11 cellular contexts compared by ENCODE assay signal in genomic region chr3:145900056-145900829, GRCh38.
A peak's percentile ranks its signal among the peaks of the same experiment; 100 is the strongest.
DNase-seq lines count a peak whose midpoint lies in the region; ATAC-seq and TF ChIP-seq lines count a peak whose summit lies in the region.
"Had no signal": no experiment of that assay in that cellular context is flagged by ENCODE, and none has a peak within 500 bp of the region (broad histone marks: within the 10 kb centered on the region; RNA-seq: fewer than 3 reads in every experiment).

No MANE protein-coding gene starts in this region.

- peak overlapping the region; percentile 13 for H3K27ac Mint-ChIP-seq in mesothelial cell of epicardium
- H3K27ac Mint-ChIP-seq in activated T-helper 17 cell treated with anti-CD3 and anti-CD28 coated beads, Interleukin-2, amount 50 U/mL, for 72 hours = no peak overlapping the region
- H3K27ac Mint-ChIP-seq: stimulated activated naive CD8-positive, alpha-beta T cell treated with anti-CD3 and anti-CD28 coated beads, Interleukin-15, Interleukin-2, amounts not matched to agents 100 ng/mL and 50 ng/mL, for 24 hours had no signal

- H3K4me1 ChIP-seq in suprapubic skin (no peaks in the 10 kb centered on the region), mammary epithelial cell (ENCODE audit: insufficient read depth, low read length) (no peaks in the 10 kb centered on the region)

- TF ChIP-seq EP300 in suprapubic skin (IDR thresholded peaks at IDR 0.05) = no peak

- no peak for TF ChIP-seq CTCF in mesothelial cell of epicardium (IDR thresholded peaks at IDR 0.05; ENCODE audit: unreplicated experiment)
- TF ChIP-seq CTCF in suprapubic skin (IDR thresholded peaks at IDR 0.05) = no peak
- no peak for TF ChIP-seq CTCF in mammary epithelial cell (conservative IDR thresholded peaks at IDR 0.05 in 1 of 2, IDR thresholded peaks at IDR 0.05 in 1 of 2; ENCODE audit: extremely low read depth in 1 of 2, insufficient read depth in 1 of 2, low read depth in 1 of 2, low read length in 2 of 2)

- no peaks in the 10 kb centered on the region for H3K36me3 Mint-ChIP-seq in mesothelial cell of epicardium
- no peaks in the 10 kb centered on the region for H3K36me3 Mint-ChIP-seq in activated T-helper 17 cell treated with anti-CD3 and anti-CD28 coated beads, Interleukin-2, amount 50 U/mL, for 72 hours (ENCODE audit: low read depth)

- H3K79me2 ChIP-seq in mammary epithelial cell (ENCODE audit: insufficient read depth, low read length) = no peaks in the 10 kb centered on the region

- H3K27me3 ChIP-seq in suprapubic skin = no peaks in the 10 kb centered on the region
- H3K27me3 ChIP-seq in mammary epithelial cell (ENCODE audit: insufficient read depth, low read length) = peaks cover 3% of the 10 kb centered on the region

- no peaks in the 10 kb centered on the region for H3K27me3 Mint-ChIP-seq in mesothelial cell of epicardium (ENCODE audit: low read depth)
- no peaks in the 10 kb centered on the region for H3K27me3 Mint-ChIP-seq in activated T-helper 17 cell treated with anti-CD3 and anti-CD28 coated beads, Interleukin-2, amount 50 U/mL, for 72 hours
- H3K27me3 Mint-ChIP-seq: stimulated activated naive CD8-positive, alpha-beta T cell treated with anti-CD3 and anti-CD28 coated beads, Interleukin-15, Interleukin-2, amounts not matched to agents 100 ng/mL and 50 ng/mL, for 24 hours had no signal

- no TSS peak for BruUV-seq in mammary epithelial cell (replicated peaks; lab: Mats Ljungman, UMichigan)

- H3K4me2 ChIP-seq in mammary epithelial cell (ENCODE audit: insufficient read depth, low read depth, low read length) = no peak overlapping the region

- TF ChIP-seq POLR2A in suprapubic skin (IDR thresholded peaks at IDR 0.05) = no peak

- ATAC-seq in GM19035 (IDR thresholded peaks at IDR 0.05; ENCODE audit: unreplicated experiment) = peak; percentile 72
- ATAC-seq in HG02571 (IDR thresholded peaks at IDR 0.05; ENCODE audit: unreplicated experiment) = peak; percentile 71
- ATAC-seq in HG03280 (IDR thresholded peaks at IDR 0.05; ENCODE audit: unreplicated experiment) = peak; percentile 73
- ATAC-seq in activated T-helper 17 cell treated with anti-CD3 and anti-CD28 coated beads, Interleukin-2, amount 50 U/mL, for 72 hours (replicated peaks) = no peak

- no peak overlapping the region for H3K9ac ChIP-seq in mammary epithelial cell (ENCODE audit: insufficient read depth, low read length)

- DNase-seq in mesothelial cell of epicardium (ENCODE audit: low spot score in 2 of 2, unreplicated experiment in 2 of 2) (no peak), suprapubic skin (ENCODE audit: low spot score in 2 of 2) (no peak), mammary epithelial cell (no peak), OCI-M1 (lab: John Stamatoyannopoulos, UW) (no peak)
- DNase-seq: activated gamma-delta T cell, SHP77 treated with DMSO at 0.1 percent for 48 hours had no signal

- dilution Hi-C loops in mammary epithelial cell (cut with HindIII; ENCODE audit: low sequenced_read_pairs) = no loop called here

- no peaks in the 10 kb centered on the region for H3K36me3 ChIP-seq in suprapubic skin
- H3K36me3 ChIP-seq in mammary epithelial cell (ENCODE audit: insufficient read depth, low read length) = no peaks in the 10 kb centered on the region

- H3K9me3 Mint-ChIP-seq in mesothelial cell of epicardium = no peaks in the 10 kb centered on the region
- peaks cover 8% of the 10 kb centered on the region for H3K9me3 Mint-ChIP-seq in activated T-helper 17 cell treated with anti-CD3 and anti-CD28 coated beads, Interleukin-2, amount 50 U/mL, for 72 hours
- H3K9me3 Mint-ChIP-seq: stimulated activated naive CD8-positive, alpha-beta T cell treated with anti-CD3 and anti-CD28 coated beads, Interleukin-15, Interleukin-2, amounts not matched to agents 100 ng/mL and 50 ng/mL, for 24 hours had no signal

- H3K27ac ChIP-seq in suprapubic skin = no peak overlapping the region
- no peak overlapping the region for H3K27ac ChIP-seq in mammary epithelial cell (ENCODE audit: insufficient read depth, low read depth, low read length)

- no peak overlapping the region for H3K4me3 ChIP-seq in suprapubic skin
- H3K4me3 ChIP-seq in mammary epithelial cell (replicated peaks in 1 of 3; ENCODE audit: insufficient read depth in 1 of 3, low read depth in 2 of 3, low read length in 3 of 3) = no peak overlapping the region

- peaks cover 16% of the 10 kb centered on the region for H3K4me1 Mint-ChIP-seq in mesothelial cell of epicardium
- H3K4me1 Mint-ChIP-seq in activated T-helper 17 cell treated with anti-CD3 and anti-CD28 coated beads, Interleukin-2, amount 50 U/mL, for 72 hours = no peaks in the 10 kb centered on the region

- intact Hi-C loops in mammary epithelial cell (cut with micrococcal nuclease) = no loop called here

- H3K4me3 Mint-ChIP-seq in mesothelial cell of epicardium = no peak overlapping the region
- no peak overlapping the region for H3K4me3 Mint-ChIP-seq in activated T-helper 17 cell treated with anti-CD3 and anti-CD28 coated beads, Interleukin-2, amount 50 U/mL, for 72 hours
- H3K4me3 Mint-ChIP-seq: stimulated activated naive CD8-positive, alpha-beta T cell treated with anti-CD3 and anti-CD28 coated beads, Interleukin-15, Interleukin-2, amounts not matched to agents 100 ng/mL and 50 ng/mL, for 24 hours had no signal

- no peak overlapping the region for H2AFZ ChIP-seq in mammary epithelial cell (ENCODE audit: low read depth, low read length)

- no peaks in the 10 kb centered on the region for H3K9me3 ChIP-seq in suprapubic skin
- no peaks in the 10 kb centered on the region for H3K9me3 ChIP-seq in mammary epithelial cell (replicated peaks; ENCODE audit: insufficient read depth, low read length)

- no peaks in the 10 kb centered on the region for H4K20me1 ChIP-seq in mammary epithelial cell (ENCODE audit: insufficient read depth, low read length)

- in situ Hi-C loops in mammary epithelial cell (cut with MboI; ENCODE audit: low sequenced_read_pairs in 2 of 2) = no loop called here

- 68% methylated on average over 3 of the region's 3 CpGs for WGBS in suprapubic skin
- WGBS in mammary epithelial cell (ENCODE audit: low coverage, missing lambda C conversion rate) = 82% methylated on average over 3 of the region's 3 CpGs

- CTCF ChIA-PET in mammary epithelial cell (lab: Charles Lee; ENCODE audit: low non-redundant PET) = no interaction called here
